27 cellular contexts compared by ENCODE assay signal in the genomic region with DNA sequence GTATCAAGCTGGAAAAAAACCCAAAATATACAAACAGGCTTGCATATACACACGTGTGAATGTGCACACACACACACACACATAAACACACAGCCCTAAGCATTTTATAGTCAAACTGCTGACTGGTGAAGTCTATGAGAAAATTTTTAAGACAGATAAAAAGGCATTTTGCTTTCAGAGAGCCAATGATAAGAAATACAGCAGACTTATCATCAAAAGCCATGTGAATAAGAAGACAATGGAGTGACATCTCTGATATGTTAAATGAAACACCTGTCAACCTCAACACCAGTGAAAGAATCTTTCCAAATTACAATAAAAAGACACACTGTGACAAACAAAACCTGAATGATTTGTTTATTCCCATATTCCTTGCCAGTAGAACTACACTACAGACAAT.
DNase-seq lines count a peak whose midpoint lies in the region; ATAC-seq and TF ChIP-seq lines count a peak whose summit lies in the region.
"Had no signal": no experiment of that assay in that cellular context is flagged by ENCODE, and none has a peak within 500 bp of the region (broad histone marks: within the 10 kb centered on the region; RNA-seq: fewer than 3 reads in every experiment).

No MANE protein-coding gene starts in this region.

- no peak overlapping the region for H3K4me3 ChIP-seq in spleen
- H3K4me3 ChIP-seq: breast epithelium, gastrocnemius medialis, Peyer's patch, right atrium auricular region, thyroid gland had no signal

- no peak overlapping the region for H3K27ac ChIP-seq in spleen
- H3K27ac ChIP-seq: breast epithelium, gastrocnemius medialis, Peyer's patch, right atrium auricular region, thyroid gland had no signal

- H3K27ac Mint-ChIP-seq in WTC11 = no peak overlapping the region
- H3K27ac Mint-ChIP-seq: activated naive CD8-positive, alpha-beta T cell; activated T-cell treated with anti-CD3 and anti-CD28 coated beads, Interleukin-2, amount 50 U/mL, for 24 hours; CD8-positive, alpha-beta T cell; IgD-negative memory B cell; mesothelial cell of epicardium; naive B cell had no signal

- intact Hi-C loops in spleen (cut with DNase I; ENCODE audit: low total_unique reads) = no loop called here

- H3K4me1 ChIP-seq in spleen = no peaks in the 10 kb centered on the region
- H3K4me1 ChIP-seq: BE2C, breast epithelium, gastrocnemius medialis, Peyer's patch, right atrium auricular region, thyroid gland had no signal

- no peaks in the 10 kb centered on the region for H3K4me1 Mint-ChIP-seq in WTC11
- H3K4me1 Mint-ChIP-seq: IgD-negative memory B cell, mesothelial cell of epicardium, naive B cell had no signal

- ATAC-seq in WTC11 (no peak), GM21367 (IDR thresholded peaks at IDR 0.05; ENCODE audit: unreplicated experiment) (no peak)
- ATAC-seq: CD8-positive, alpha-beta T cell; gastrocnemius medialis had no signal

- no peak overlapping the region for H3K4me3 Mint-ChIP-seq in WTC11
- H3K4me3 Mint-ChIP-seq: activated naive CD8-positive, alpha-beta T cell; activated T-cell treated with anti-CD3 and anti-CD28 coated beads, Interleukin-2, amount 50 U/mL, for 24 hours; CD8-positive, alpha-beta T cell; IgD-negative memory B cell; mesothelial cell of epicardium; naive B cell had no signal

- WGBS in spleen, 5 donors = 0 to 34% (median 28%) methylated on average over 1 of the region's 1 CpG

- no peak for TF ChIP-seq POLR2A in spleen (IDR thresholded peaks at IDR 0.05)

- no peak for TF ChIP-seq CTCF in WTC11 (IDR thresholded peaks at IDR 0.05)
- TF ChIP-seq CTCF in spleen (IDR thresholded peaks at IDR 0.05 in 8 of 11, conservative IDR thresholded peaks at IDR 0.05 in 3 of 11) = no peak

- POLR2A ChIA-PET in WTC11 (lab: Charles Lee) = no interaction called here

- peak; percentile 2 for DNase-seq in NCI-H345 treated with DMSO at 0.1 percent for 48 hours (lab: John Stamatoyannopoulos, UW; ENCODE audit: unreplicated experiment)
- DNase-seq in NCI-H345 (lab: John Stamatoyannopoulos, UW) = no peak
- DNase-seq in DMS53 (lab: John Stamatoyannopoulos, UW) = peak; percentile 48
- peak; percentile 4 for DNase-seq in NCI-H2081 treated with DMSO at 0.1 percent for 48 hours (lab: John Stamatoyannopoulos, UW)
- DNase-seq in WTC11 (ENCODE audit: low spot score) = no peak
- no peak for DNase-seq in spleen
- no peak for DNase-seq in stimulated activated CD4-positive, alpha-beta T cell treated with anti-CD3 and anti-CD28 coated beads, Interleukin-4, amount 100 ng/mL, for 24 hours
- DNase-seq: activated effector memory CD4-positive, alpha-beta T cell treated with anti-CD3 and anti-CD28 coated beads, Interleukin-2, amount 50 U/mL, for 16 hours; activated T-cell treated with anti-CD3 and anti-CD28 coated beads, Interleukin-2, amount 50 U/mL, for 24 hours; anterior cingulate cortex; BE2C; CD8-positive, alpha-beta T cell; gastrocnemius medialis; GDM1; kidney; naive B cell; NCI-H1048; NCI-H524 treated with DMSO at 0.1 percent for 48 hours; Peyer's patch; posterior cingulate gyrus; thyroid gland had no signal

- peaks cover 0 to 51% (median 39%) of the 10 kb centered on the region in 8 donors for H3K9me3 ChIP-seq in spleen
- H3K9me3 ChIP-seq: BE2C, gastrocnemius medialis, thyroid gland had no signal

- H3K36me3 Mint-ChIP-seq in WTC11 = peaks cover 17% of the 10 kb centered on the region
- H3K36me3 Mint-ChIP-seq: activated naive CD8-positive, alpha-beta T cell; CD8-positive, alpha-beta T cell; IgD-negative memory B cell; naive B cell had no signal

- no peaks in the 10 kb centered on the region for H3K27me3 Mint-ChIP-seq in WTC11 (ENCODE audit: low read depth)
- H3K27me3 Mint-ChIP-seq: activated naive CD8-positive, alpha-beta T cell; activated T-cell treated with anti-CD3 and anti-CD28 coated beads, Interleukin-2, amount 50 U/mL, for 24 hours; IgD-negative memory B cell; naive B cell had no signal

- no peaks in the 10 kb centered on the region for H3K27me3 ChIP-seq in spleen (replicated peaks in 1 of 7)
- H3K27me3 ChIP-seq: BE2C, breast epithelium, gastrocnemius medialis, Peyer's patch, right atrium auricular region, thyroid gland had no signal

- H3K36me3 ChIP-seq in spleen = no peaks in the 10 kb centered on the region
- H3K36me3 ChIP-seq: BE2C, breast epithelium, gastrocnemius medialis, Peyer's patch, right atrium auricular region, thyroid gland had no signal

- peaks cover 35% of the 10 kb centered on the region for H3K9me3 Mint-ChIP-seq in WTC11

- CTCF ChIA-PET in WTC11 (lab: Charles Lee) = no interaction called here

TF ChIP-seq in WTC11, 78 proteins besides CTCF, POLR2A, EP300 and RAD21:
- no peak for TF ChIP-seq ZNF671 (CRISPR knock-in tag; IDR thresholded peaks at IDR 0.05)
- TF ChIP-seq NR1H2 (CRISPR knock-in tag; IDR thresholded peaks at IDR 0.05) = no peak
- TF ChIP-seq, protein P1, sequence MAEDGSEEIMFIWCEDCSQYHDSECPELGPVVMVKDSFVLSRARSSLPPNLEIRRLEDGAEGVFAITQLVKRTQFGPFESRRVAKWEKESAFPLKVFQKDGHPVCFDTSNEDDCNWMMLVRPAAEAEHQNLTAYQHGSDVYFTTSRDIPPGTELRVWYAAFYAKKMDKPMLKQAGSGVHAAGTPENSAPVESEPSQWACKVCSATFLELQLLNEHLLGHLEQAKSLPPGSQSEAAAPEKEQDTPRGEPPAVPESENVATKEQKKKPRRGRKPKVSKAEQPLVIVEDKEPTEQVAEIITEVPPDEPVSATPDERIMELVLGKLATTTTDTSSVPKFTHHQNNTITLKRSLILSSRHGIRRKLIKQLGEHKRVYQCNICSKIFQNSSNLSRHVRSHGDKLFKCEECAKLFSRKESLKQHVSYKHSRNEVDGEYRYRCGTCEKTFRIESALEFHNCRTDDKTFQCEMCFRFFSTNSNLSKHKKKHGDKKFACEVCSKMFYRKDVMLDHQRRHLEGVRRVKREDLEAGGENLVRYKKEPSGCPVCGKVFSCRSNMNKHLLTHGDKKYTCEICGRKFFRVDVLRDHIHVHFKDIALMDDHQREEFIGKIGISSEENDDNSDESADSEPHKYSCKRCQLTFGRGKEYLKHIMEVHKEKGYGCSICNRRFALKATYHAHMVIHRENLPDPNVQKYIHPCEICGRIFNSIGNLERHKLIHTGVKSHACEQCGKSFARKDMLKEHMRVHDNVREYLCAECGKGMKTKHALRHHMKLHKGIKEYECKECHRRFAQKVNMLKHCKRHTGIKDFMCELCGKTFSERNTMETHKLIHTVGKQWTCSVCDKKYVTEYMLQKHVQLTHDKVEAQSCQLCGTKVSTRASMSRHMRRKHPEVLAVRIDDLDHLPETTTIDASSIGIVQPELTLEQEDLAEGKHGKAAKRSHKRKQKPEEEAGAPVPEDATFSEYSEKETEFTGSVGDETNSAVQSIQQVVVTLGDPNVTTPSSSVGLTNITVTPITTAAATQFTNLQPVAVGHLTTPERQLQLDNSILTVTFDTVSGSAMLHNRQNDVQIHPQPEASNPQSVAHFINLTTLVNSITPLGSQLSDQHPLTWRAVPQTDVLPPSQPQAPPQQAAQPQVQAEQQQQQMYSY (CRISPR knock-in tag; IDR thresholded peaks at IDR 0.05) = no peak
- TF ChIP-seq ZNF317 (CRISPR knock-in tag; IDR thresholded peaks at IDR 0.05; ENCODE audit: borderline replicate concordance, low read depth) = peak; percentile 97
- TF ChIP-seq CBFB (CRISPR knock-in tag; IDR thresholded peaks at IDR 0.05; ENCODE audit: low read depth) = no peak
- no peak for TF ChIP-seq ZSCAN18 (CRISPR knock-in tag; IDR thresholded peaks at IDR 0.05)
- no peak for TF ChIP-seq RELA (CRISPR knock-in tag; IDR thresholded peaks at IDR 0.05; ENCODE audit: borderline replicate concordance)
- TF ChIP-seq MLX (CRISPR knock-in tag; IDR thresholded peaks at IDR 0.05) = no peak

Comparison
In these comparisons a context has a peak if more than half of its experiments do, and no peak if none do; other contexts are left out.
1. DNase-seq: peak in NCI-H345 treated with DMSO at 0.1 percent for 48 hours (single experiment), DMS53 (single experiment) and NCI-H2081 treated with DMSO at 0.1 percent for 48 hours (single experiment); none in NCI-H345 (single experiment), WTC11 (single experiment), spleen (single experiment) and stimulated activated CD4-positive, alpha-beta T cell treated with anti-CD3 and anti-CD28 coated beads, Interleukin-4, amount 100 ng/mL, for 24 hours (single experiment).